Comparison of ENCODE assay signal across 2 cellular contexts in the genomic region with DNA sequence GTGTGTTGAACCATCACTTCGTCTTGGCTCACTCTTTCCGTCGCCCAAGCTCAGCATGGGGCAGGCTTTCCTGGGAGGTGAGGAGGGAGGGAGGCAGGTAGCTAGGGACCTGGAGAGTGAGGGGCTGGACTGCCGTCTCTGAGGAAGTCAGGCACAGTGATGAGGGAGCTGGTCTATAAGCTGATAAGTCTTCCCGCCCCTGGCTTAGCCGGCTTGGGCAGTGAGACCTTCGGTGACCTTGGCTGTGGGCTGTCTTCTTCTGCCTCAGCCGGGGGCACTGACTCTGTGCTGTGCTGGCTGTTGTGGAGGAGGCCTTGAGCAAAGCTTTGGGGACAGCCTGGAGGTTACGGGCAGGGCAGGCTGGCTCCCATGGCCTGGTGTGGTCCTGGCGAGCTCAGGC.
TF ChIP-seq lines count a peak whose summit lies in the region.

No MANE protein-coding gene starts in this region.

TF ChIP-seq in GM23338, 12 proteins besides CTCF, POLR2A, EP300 and RAD21 (continues in another document):
- TF ChIP-seq EZH2phosphoT487 (IDR thresholded peaks at IDR 0.05; ENCODE audit: unreplicated experiment) (no peak), POLR2AphosphoS5 (IDR thresholded peaks at IDR 0.05; ENCODE audit: low read depth) (no peak), ZNF331 (CRISPR knock-in tag; IDR thresholded peaks at IDR 0.05; ENCODE audit: low read depth) (no peak), CREB1 (CRISPR knock-in tag; IDR thresholded peaks at IDR 0.05; ENCODE audit: low read depth) (no peak), NANOG (IDR thresholded peaks at IDR 0.05; ENCODE audit: borderline replicate concordance) (no peak), STAT1 (IDR thresholded peaks at IDR 0.05; ENCODE audit: unreplicated experiment) (no peak), JUNB (IDR thresholded peaks at IDR 0.05; ENCODE audit: unreplicated experiment) (no peak), EZH2 (IDR thresholded peaks at IDR 0.05; ENCODE audit: low read depth, unreplicated experiment) (no peak), ZNF114 (CRISPR knock-in tag; IDR thresholded peaks at IDR 0.05) (no peak)
- TF ChIP-seq, protein P1, sequence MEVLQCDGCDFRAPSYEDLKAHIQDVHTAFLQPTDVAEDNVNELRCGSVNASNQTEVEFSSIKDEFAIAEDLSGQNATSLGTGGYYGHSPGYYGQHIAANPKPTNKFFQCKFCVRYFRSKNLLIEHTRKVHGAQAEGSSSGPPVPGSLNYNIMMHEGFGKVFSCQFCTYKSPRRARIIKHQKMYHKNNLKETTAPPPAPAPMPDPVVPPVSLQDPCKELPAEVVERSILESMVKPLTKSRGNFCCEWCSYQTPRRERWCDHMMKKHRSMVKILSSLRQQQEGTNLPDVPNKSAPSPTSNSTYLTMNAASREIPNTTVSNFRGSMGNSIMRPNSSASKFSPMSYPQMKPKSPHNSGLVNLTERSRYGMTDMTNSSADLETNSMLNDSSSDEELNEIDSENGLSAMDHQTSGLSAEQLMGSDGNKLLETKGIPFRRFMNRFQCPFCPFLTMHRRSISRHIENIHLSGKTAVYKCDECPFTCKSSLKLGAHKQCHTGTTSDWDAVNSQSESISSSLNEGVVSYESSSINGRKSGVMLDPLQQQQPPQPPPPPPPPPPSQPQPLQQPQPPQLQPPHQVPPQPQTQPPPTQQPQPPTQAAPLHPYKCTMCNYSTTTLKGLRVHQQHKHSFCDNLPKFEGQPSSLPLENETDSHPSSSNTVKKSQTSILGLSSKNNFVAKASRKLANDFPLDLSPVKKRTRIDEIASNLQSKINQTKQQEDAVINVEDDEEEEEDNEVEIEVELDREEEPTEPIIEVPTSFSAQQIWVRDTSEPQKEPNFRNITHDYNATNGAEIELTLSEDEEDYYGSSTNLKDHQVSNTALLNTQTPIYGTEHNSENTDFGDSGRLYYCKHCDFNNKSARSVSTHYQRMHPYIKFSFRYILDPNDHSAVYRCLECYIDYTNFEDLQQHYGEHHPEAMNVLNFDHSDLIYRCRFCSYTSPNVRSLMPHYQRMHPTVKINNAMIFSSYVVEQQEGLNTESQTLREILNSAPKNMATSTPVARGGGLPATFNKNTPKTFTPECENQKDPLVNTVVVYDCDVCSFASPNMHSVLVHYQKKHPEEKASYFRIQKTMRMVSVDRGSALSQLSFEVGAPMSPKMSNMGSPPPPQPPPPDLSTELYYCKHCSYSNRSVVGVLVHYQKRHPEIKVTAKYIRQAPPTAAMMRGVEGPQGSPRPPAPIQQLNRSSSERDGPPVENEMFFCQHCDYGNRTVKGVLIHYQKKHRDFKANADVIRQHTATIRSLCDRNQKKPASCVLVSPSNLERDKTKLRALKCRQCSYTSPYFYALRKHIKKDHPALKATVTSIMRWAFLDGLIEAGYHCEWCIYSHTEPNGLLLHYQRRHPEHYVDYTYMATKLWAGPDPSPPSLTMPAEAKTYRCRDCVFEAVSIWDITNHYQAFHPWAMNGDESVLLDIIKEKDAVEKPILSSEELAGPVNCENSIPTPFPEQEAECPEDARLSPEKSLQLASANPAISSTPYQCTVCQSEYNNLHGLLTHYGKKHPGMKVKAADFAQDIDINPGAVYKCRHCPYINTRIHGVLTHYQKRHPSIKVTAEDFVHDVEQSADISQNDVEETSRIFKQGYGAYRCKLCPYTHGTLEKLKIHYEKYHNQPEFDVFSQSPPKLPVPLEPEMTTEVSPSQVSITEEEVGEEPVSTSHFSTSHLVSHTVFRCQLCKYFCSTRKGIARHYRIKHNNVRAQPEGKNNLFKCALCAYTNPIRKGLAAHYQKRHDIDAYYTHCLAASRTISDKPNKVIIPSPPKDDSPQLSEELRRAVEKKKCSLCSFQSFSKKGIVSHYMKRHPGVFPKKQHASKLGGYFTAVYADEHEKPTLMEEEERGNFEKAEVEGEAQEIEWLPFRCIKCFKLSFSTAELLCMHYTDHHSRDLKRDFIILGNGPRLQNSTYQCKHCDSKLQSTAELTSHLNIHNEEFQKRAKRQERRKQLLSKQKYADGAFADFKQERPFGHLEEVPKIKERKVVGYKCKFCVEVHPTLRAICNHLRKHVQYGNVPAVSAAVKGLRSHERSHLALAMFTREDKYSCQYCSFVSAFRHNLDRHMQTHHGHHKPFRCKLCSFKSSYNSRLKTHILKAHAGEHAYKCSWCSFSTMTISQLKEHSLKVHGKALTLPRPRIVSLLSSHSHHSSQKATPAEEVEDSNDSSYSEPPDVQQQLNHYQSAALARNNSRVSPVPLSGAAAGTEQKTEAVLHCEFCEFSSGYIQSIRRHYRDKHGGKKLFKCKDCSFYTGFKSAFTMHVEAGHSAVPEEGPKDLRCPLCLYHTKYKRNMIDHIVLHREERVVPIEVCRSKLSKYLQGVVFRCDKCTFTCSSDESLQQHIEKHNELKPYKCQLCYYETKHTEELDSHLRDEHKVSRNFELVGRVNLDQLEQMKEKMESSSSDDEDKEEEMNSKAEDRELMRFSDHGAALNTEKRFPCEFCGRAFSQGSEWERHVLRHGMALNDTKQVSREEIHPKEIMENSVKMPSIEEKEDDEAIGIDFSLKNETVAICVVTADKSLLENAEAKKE (CRISPR knock-in tag; IDR thresholded peaks at IDR 0.05) = no peak
- TF ChIP-seq, protein P2, sequence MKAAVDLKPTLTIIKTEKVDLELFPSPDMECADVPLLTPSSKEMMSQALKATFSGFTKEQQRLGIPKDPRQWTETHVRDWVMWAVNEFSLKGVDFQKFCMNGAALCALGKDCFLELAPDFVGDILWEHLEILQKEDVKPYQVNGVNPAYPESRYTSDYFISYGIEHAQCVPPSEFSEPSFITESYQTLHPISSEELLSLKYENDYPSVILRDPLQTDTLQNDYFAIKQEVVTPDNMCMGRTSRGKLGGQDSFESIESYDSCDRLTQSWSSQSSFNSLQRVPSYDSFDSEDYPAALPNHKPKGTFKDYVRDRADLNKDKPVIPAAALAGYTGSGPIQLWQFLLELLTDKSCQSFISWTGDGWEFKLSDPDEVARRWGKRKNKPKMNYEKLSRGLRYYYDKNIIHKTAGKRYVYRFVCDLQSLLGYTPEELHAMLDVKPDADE (IDR thresholded peaks at IDR 0.05) = no peak

TF ChIP-seq in K562, 482 proteins besides CTCF, POLR2A, EP300 and RAD21 (continues in another document):
- TF ChIP-seq TEAD2 (tag; IDR thresholded peaks at IDR 0.05) (no peak), PHTF2 (CRISPR knock-in tag; IDR thresholded peaks at IDR 0.05) (no peak), ILF3 (IDR thresholded peaks at IDR 0.05; ENCODE audit: borderline replicate concordance) (no peak), PTTG1 (tag; IDR thresholded peaks at IDR 0.05; ENCODE audit: low read depth) (no peak), ZKSCAN1 (IDR thresholded peaks at IDR 0.05; ENCODE audit: low read depth, low read length) (peak; percentile 23; the same call in 1 of the 2 replicates), ZNF644 (tag; IDR thresholded peaks at IDR 0.05; ENCODE audit: low read depth) (no peak), CCNT2 (IDR thresholded peaks at IDR 0.05; ENCODE audit: borderline replicate concordance, extremely low read depth, insufficient read length, low read depth, low read length) (no peak), FOXK2 (conservative IDR thresholded peaks at IDR 0.05 in 1 of 2, IDR thresholded peaks at IDR 0.05 in 1 of 2; ENCODE audit: low read depth in 2 of 2) (no peak), SMC3 (conservative IDR thresholded peaks at IDR 0.05; ENCODE audit: insufficient read depth, low read depth, low read length) (no peak), ZNF23 (CRISPR knock-in tag; IDR thresholded peaks at IDR 0.05) (no peak), ZNF445 (CRISPR knock-in tag; IDR thresholded peaks at IDR 0.05; ENCODE audit: low read depth) (no peak), CBFA2T3 (IDR thresholded peaks at IDR 0.05) (no peak), MIER1 (IDR thresholded peaks at IDR 0.05; ENCODE audit: low read depth) (no peak), CBX1 (IDR thresholded peaks at IDR 0.05; ENCODE audit: low read depth) (no peak)
- TF ChIP-seq, protein P3, sequence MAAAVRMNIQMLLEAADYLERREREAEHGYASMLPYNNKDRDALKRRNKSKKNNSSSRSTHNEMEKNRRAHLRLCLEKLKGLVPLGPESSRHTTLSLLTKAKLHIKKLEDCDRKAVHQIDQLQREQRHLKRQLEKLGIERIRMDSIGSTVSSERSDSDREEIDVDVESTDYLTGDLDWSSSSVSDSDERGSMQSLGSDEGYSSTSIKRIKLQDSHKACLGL (CRISPR knock-in tag; IDR thresholded peaks at IDR 0.05; ENCODE audit: borderline replicate concordance, poor library complexity, severe bottlenecking) = peak; percentile 2
- TF ChIP-seq, protein P4, sequence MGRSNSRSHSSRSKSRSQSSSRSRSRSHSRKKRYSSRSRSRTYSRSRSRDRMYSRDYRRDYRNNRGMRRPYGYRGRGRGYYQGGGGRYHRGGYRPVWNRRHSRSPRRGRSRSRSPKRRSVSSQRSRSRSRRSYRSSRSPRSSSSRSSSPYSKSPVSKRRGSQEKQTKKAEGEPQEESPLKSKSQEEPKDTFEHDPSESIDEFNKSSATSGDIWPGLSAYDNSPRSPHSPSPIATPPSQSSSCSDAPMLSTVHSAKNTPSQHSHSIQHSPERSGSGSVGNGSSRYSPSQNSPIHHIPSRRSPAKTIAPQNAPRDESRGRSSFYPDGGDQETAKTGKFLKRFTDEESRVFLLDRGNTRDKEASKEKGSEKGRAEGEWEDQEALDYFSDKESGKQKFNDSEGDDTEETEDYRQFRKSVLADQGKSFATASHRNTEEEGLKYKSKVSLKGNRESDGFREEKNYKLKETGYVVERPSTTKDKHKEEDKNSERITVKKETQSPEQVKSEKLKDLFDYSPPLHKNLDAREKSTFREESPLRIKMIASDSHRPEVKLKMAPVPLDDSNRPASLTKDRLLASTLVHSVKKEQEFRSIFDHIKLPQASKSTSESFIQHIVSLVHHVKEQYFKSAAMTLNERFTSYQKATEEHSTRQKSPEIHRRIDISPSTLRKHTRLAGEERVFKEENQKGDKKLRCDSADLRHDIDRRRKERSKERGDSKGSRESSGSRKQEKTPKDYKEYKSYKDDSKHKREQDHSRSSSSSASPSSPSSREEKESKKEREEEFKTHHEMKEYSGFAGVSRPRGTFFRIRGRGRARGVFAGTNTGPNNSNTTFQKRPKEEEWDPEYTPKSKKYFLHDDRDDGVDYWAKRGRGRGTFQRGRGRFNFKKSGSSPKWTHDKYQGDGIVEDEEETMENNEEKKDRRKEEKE (IDR thresholded peaks at IDR 0.05; ENCODE audit: borderline replicate concordance in 1 of 2, control insufficient read depth in 1 of 2, low read depth in 2 of 2, low read length in 1 of 2) = no peak
- TF ChIP-seq, protein P5, sequence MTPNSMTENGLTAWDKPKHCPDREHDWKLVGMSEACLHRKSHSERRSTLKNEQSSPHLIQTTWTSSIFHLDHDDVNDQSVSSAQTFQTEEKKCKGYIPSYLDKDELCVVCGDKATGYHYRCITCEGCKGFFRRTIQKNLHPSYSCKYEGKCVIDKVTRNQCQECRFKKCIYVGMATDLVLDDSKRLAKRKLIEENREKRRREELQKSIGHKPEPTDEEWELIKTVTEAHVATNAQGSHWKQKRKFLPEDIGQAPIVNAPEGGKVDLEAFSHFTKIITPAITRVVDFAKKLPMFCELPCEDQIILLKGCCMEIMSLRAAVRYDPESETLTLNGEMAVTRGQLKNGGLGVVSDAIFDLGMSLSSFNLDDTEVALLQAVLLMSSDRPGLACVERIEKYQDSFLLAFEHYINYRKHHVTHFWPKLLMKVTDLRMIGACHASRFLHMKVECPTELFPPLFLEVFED (CRISPR knock-in tag; conservative IDR thresholded peaks at IDR 0.05) = no peak
- TF ChIP-seq, protein P6, sequence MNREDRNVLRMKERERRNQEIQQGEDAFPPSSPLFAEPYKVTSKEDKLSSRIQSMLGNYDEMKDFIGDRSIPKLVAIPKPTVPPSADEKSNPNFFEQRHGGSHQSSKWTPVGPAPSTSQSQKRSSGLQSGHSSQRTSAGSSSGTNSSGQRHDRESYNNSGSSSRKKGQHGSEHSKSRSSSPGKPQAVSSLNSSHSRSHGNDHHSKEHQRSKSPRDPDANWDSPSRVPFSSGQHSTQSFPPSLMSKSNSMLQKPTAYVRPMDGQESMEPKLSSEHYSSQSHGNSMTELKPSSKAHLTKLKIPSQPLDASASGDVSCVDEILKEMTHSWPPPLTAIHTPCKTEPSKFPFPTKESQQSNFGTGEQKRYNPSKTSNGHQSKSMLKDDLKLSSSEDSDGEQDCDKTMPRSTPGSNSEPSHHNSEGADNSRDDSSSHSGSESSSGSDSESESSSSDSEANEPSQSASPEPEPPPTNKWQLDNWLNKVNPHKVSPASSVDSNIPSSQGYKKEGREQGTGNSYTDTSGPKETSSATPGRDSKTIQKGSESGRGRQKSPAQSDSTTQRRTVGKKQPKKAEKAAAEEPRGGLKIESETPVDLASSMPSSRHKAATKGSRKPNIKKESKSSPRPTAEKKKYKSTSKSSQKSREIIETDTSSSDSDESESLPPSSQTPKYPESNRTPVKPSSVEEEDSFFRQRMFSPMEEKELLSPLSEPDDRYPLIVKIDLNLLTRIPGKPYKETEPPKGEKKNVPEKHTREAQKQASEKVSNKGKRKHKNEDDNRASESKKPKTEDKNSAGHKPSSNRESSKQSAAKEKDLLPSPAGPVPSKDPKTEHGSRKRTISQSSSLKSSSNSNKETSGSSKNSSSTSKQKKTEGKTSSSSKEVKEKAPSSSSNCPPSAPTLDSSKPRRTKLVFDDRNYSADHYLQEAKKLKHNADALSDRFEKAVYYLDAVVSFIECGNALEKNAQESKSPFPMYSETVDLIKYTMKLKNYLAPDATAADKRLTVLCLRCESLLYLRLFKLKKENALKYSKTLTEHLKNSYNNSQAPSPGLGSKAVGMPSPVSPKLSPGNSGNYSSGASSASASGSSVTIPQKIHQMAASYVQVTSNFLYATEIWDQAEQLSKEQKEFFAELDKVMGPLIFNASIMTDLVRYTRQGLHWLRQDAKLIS (CRISPR knock-in tag; IDR thresholded peaks at IDR 0.05) = no peak
- TF ChIP-seq, protein P7, sequence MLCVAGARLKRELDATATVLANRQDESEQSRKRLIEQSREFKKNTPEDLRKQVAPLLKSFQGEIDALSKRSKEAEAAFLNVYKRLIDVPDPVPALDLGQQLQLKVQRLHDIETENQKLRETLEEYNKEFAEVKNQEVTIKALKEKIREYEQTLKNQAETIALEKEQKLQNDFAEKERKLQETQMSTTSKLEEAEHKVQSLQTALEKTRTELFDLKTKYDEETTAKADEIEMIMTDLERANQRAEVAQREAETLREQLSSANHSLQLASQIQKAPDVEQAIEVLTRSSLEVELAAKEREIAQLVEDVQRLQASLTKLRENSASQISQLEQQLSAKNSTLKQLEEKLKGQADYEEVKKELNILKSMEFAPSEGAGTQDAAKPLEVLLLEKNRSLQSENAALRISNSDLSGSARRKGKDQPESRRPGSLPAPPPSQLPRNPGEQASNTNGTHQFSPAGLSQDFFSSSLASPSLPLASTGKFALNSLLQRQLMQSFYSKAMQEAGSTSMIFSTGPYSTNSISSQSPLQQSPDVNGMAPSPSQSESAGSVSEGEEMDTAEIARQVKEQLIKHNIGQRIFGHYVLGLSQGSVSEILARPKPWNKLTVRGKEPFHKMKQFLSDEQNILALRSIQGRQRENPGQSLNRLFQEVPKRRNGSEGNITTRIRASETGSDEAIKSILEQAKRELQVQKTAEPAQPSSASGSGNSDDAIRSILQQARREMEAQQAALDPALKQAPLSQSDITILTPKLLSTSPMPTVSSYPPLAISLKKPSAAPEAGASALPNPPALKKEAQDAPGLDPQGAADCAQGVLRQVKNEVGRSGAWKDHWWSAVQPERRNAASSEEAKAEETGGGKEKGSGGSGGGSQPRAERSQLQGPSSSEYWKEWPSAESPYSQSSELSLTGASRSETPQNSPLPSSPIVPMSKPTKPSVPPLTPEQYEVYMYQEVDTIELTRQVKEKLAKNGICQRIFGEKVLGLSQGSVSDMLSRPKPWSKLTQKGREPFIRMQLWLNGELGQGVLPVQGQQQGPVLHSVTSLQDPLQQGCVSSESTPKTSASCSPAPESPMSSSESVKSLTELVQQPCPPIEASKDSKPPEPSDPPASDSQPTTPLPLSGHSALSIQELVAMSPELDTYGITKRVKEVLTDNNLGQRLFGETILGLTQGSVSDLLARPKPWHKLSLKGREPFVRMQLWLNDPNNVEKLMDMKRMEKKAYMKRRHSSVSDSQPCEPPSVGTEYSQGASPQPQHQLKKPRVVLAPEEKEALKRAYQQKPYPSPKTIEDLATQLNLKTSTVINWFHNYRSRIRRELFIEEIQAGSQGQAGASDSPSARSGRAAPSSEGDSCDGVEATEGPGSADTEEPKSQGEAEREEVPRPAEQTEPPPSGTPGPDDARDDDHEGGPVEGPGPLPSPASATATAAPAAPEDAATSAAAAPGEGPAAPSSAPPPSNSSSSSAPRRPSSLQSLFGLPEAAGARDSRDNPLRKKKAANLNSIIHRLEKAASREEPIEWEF (CRISPR knock-in tag; IDR thresholded peaks at IDR 0.05) = no peak
